In genomic region chr1:168227620-168228019, GRCh38 we compare ENCODE assay signal across 8 cellular contexts. TPM values are rescaled to one million over a fixed set of nuclear protein-coding genes. Genes with fewer than 3 reads are reported as not detected.
A peak's percentile ranks its signal among the peaks of the same experiment; 100 is the strongest.
DNase-seq lines count a peak whose midpoint lies in the region; ATAC-seq and TF ChIP-seq lines count a peak whose summit lies in the region.

No MANE protein-coding gene starts in this region.

- H2AFZ ChIP-seq in OCI-LY1 (ENCODE audit: low read length), result no peak overlapping the region

- H3K27me3 ChIP-seq in heart right ventricle, result peaks cover 0 to under 1% (median 0%) of the 10 kb centered on the region in 7 donors
- H3K27me3 ChIP-seq in OCI-LY1 (ENCODE audit: insufficient read depth, low read length), result no peaks in the 10 kb centered on the region; the same call in 1 of the 2 replicates
- H3K27me3 ChIP-seq in tibial artery, result no peaks in the 10 kb centered on the region
- no peaks in the 10 kb centered on the region for H3K27me3 ChIP-seq in SJCRH30

- no peaks in the 10 kb centered on the region for H3F3A ChIP-seq in OCI-LY1 (ENCODE audit: insufficient read depth, low read length)

- H3K4me2 ChIP-seq in OCI-LY1 (ENCODE audit: low read length), result peak overlapping the region; percentile 77

- H3K9me2 ChIP-seq in OCI-LY1 (ENCODE audit: low read depth, low read length), result no peaks in the 10 kb centered on the region

- H3K36me3 ChIP-seq in heart right ventricle (peaks cover 0 to 32% (median 9%) of the 10 kb centered on the region in 9 donors), OCI-LY1 (ENCODE audit: insufficient read depth, low read length) (peaks cover 33% of the 10 kb centered on the region), tibial artery (peaks cover 11 to 25% (median 13%) of the 10 kb centered on the region in 3 donors), SJCRH30 (no peaks in the 10 kb centered on the region)

- no peak for ATAC-seq in heart right ventricle

- 38 to 51% methylated on average over 7 of the region's 7 CpGs for WGBS in heart right ventricle, 2 donors

- H3K27ac ChIP-seq in heart right ventricle (peak overlapping the region in 7 of 10 donors; percentile 45 to 97 (median 89)), OCI-LY1 (ENCODE audit: low read depth, low read length, poor library complexity, severe bottlenecking) (peak overlapping the region; percentile 74), tibial artery (peak overlapping the region; percentile 89 to 98), SJCRH30 (no peak overlapping the region)

- H3K4me3 ChIP-seq in heart right ventricle, result peak overlapping the region in 6 of 10 donors; percentile 87 to 99 (median 98)
- H3K4me3 ChIP-seq in OCI-LY1 (ENCODE audit: low read depth, low read length, poor library complexity, severe bottlenecking), result peak overlapping the region; percentile 93
- H3K4me3 ChIP-seq in tibial artery, result peak overlapping the region; percentile 93 to 98
- no peak overlapping the region for H3K4me3 ChIP-seq in SJCRH30

- peaks cover 46% of the 10 kb centered on the region for H3K79me2 ChIP-seq in OCI-LY1 (ENCODE audit: insufficient read depth, low read length)

- H3K9ac ChIP-seq in OCI-LY1 (ENCODE audit: low read length), result peak overlapping the region; percentile 88

- no peaks in the 10 kb centered on the region for H4K20me1 ChIP-seq in OCI-LY1 (ENCODE audit: insufficient read depth, low read length)

- H3K4me1 ChIP-seq in heart right ventricle (peaks cover 0 to 58% (median 36%) of the 10 kb centered on the region in 9 donors), OCI-LY1 (ENCODE audit: insufficient read depth, low read length, severe bottlenecking) (peaks cover 43% of the 10 kb centered on the region), tibial artery (peaks cover 0 to 51% (median 29%) of the 10 kb centered on the region in 4 donors), SJCRH30 (peaks cover 4% of the 10 kb centered on the region)

- H3K9me3 ChIP-seq in heart right ventricle (peaks cover 0 to 6% (median 0%) of the 10 kb centered on the region in 11 donors), OCI-LY1 (ENCODE audit: low read length) (no peaks in the 10 kb centered on the region), tibial artery (no peaks in the 10 kb centered on the region), SJCRH30 (replicated peaks) (no peaks in the 10 kb centered on the region; the same call in 1 of the 2 replicates)

- TF ChIP-seq CTCF in heart right ventricle (IDR thresholded peaks at IDR 0.05), result no peak
- TF ChIP-seq CTCF in OCI-LY1 (IDR thresholded peaks at IDR 0.05; ENCODE audit: low read length), result no peak
- TF ChIP-seq CTCF in tibial artery (IDR thresholded peaks at IDR 0.05), result no peak

- intact Hi-C loops in heart right ventricle (cut with DNase I) (loop anchor here in 1 of 10 donors (5.0 kb wide), 1 partner anchor 45 kb away; no protein-coding TSS in a partner anchor), cardiac septum (cut with DNase I) (loop anchor here (2.0 kb wide), 1 partner anchor 49 kb away; the partner anchor contains the start of gene TIPRL), tibial artery (cut with DNase I; ENCODE audit: low total_unique reads) (loop anchor here (5.0 kb wide), 1 partner anchor 50 kb away; the partner anchor contains the start of gene TIPRL)

- DNase-seq in heart right ventricle (no peak), cardiac septum (ENCODE audit: low spot score) (no peak), fibroblast of peridontal ligament (ENCODE audit: extremely low read depth) (peak; percentile 22), tibial artery (no peak), SJCRH30 (no peak), NCI-H146 (lab: John Stamatoyannopoulos, UW) (no peak), NCI-H1048 (lab: John Stamatoyannopoulos, UW) (no peak)

RNA-seq across cellular contexts. Expression of gene SFT2D2, which starts 1.8 kb away (rescaled TPM):
- 10 to 100 TPM; 10.7 to 34.8 (median 16.9) TPM for total RNA-seq in heart right ventricle
- 1 to 10 TPM; 2.8 to 3.1 TPM for polyA plus RNA-seq in heart right ventricle
- total RNA-seq in cardiac septum, result 20.4 TPM
- total RNA-seq in SJCRH30 (2014; rRNA removed; shearing (Covaris generic)), result 30.5 and 33.6 TPM in 2 replicates

RNA-seq across cellular contexts. Expression of gene TIPRL, which starts 48.9 kb away (rescaled TPM):
- total RNA-seq in heart right ventricle, result 10 to 100 TPM; 25.0 to 37.5 (median 31.3) TPM
- polyA plus RNA-seq in heart right ventricle, result 10 to 100 TPM in 1 of 2 donors, 1 to 10 TPM in 1; 9.6 to 21.6 TPM
- 30.4 TPM for total RNA-seq in cardiac septum
- total RNA-seq in SJCRH30 (2014; rRNA removed; shearing (Covaris generic)), result 36.9 and 41.5 TPM in 2 replicates

RNA-seq across cellular contexts. Expression of gene TBX19, which starts 53.1 kb away (rescaled TPM):
- total RNA-seq in heart right ventricle (under 1 TPM; 0.21 to 0.56 (median 0.39) TPM), cardiac septum (0.48 TPM)
- under 1 TPM; 0.25 to 0.59 TPM for polyA plus RNA-seq in heart right ventricle
- total RNA-seq in SJCRH30 (2014; rRNA removed; shearing (Covaris generic)), result 0.79 and 1.1 TPM in 2 replicates
